ENCODE assay signal across 14 cellular contexts in the genomic region with DNA sequence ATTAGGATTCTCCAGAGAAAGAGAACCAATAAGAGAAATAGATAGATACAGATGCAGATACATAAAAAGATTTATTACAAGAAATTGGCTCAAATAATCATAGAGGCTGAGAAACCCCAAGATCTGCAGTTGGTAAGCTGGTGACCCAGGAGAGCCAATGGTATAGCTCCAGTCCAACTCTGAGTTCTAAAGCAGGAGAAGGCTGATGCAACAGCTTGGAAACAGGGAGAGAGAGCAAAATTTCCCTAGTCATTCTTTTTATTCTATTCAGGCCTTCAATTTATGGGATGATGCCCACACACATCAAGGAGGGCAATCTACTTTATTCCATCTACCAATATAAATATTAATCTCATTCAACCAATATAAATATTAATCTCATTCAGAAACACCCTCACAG.
A peak's percentile ranks its signal among the peaks of the same experiment; 100 is the strongest.
DNase-seq lines count a peak whose midpoint lies in the region; ATAC-seq and TF ChIP-seq lines count a peak whose summit lies in the region.
"Had no signal": no experiment of that assay in that cellular context is flagged by ENCODE, and none has a peak within 500 bp of the region (broad histone marks: within the 10 kb centered on the region; RNA-seq: fewer than 3 reads in every experiment).

No MANE protein-coding gene starts in this region.

- H3K36me3 ChIP-seq in IMR-90 (ENCODE audit: control insufficient read depth, insufficient read depth, low read length) (no peaks in the 10 kb centered on the region), colonic mucosa (no peaks in the 10 kb centered on the region)
- H3K36me3 ChIP-seq: BE2C had no signal

- peaks cover 25% of the 10 kb centered on the region for H3K4me1 Mint-ChIP-seq in brain

- no peak overlapping the region for H3K23ac ChIP-seq in IMR-90 (ENCODE audit: low read depth, low read length)

- TF ChIP-seq RAD21 in IMR-90 (IDR thresholded peaks at IDR 0.05; ENCODE audit: low read length): no peak

- no peak for TF ChIP-seq CTCF in AG10803 (conservative IDR thresholded peaks at IDR 0.05; ENCODE audit: low read length)
- no peak for TF ChIP-seq CTCF in IMR-90 (conservative IDR thresholded peaks at IDR 0.05; ENCODE audit: low read depth, low read length)
- TF ChIP-seq CTCF in brain (conservative IDR thresholded peaks at IDR 0.05): no peak
- TF ChIP-seq CTCF in fibroblast of villous mesenchyme (IDR thresholded peaks at IDR 0.05; ENCODE audit: insufficient read depth, low read depth, low read length): no peak
- TF ChIP-seq CTCF in GM13976 (IDR thresholded peaks at IDR 0.05; ENCODE audit: borderline replicate concordance, control extremely low read depth, extremely low read depth, insufficient read depth, missing control alignments): no peak
- TF ChIP-seq CTCF in colonic mucosa (IDR thresholded peaks at IDR 0.05): no peak

- no peak overlapping the region for H2AK9ac ChIP-seq in IMR-90 (replicated peaks; ENCODE audit: low read depth, low read length, poor library complexity)

- peaks cover 0 to 7% of the 10 kb centered on the region in 2 experiments; a peak in 2 of 4 replicates for H3K79me1 ChIP-seq in IMR-90 (ENCODE audit: low read depth in 1 of 2, low read length in 2 of 2)

- no peaks in the 10 kb centered on the region for H3K4me1 ChIP-seq in IMR-90 (ENCODE audit: control insufficient read depth, insufficient read depth, low read length)
- H3K4me1 ChIP-seq in colonic mucosa: no peaks in the 10 kb centered on the region
- H3K4me1 ChIP-seq: A549, BE2C had no signal

- no peaks in the 10 kb centered on the region for H3K27me3 Mint-ChIP-seq in brain

- no peak overlapping the region for H2BK120ac ChIP-seq in IMR-90 (ENCODE audit: low read depth, low read length)

- H3K4me3 Mint-ChIP-seq in brain: no peak overlapping the region
- H3K4me3 Mint-ChIP-seq: CD8-positive, alpha-beta T cell had no signal

- no peaks in the 10 kb centered on the region for H3K36me3 Mint-ChIP-seq in brain
- H3K36me3 Mint-ChIP-seq: CD8-positive, alpha-beta T cell had no signal

- DNase-seq in AG10803 (ENCODE audit: low read depth) (peak; percentile 67), IMR-90 (peak; percentile 46), fibroblast of villous mesenchyme (ENCODE audit: low read depth) (peak; percentile 24), GM13976 (ENCODE audit: low spot score) (no peak), colonic mucosa (no peak), AG08395 (ENCODE audit: low spot score) (no peak)
- DNase-seq: BE2C; CD8-positive, alpha-beta T cell; NCI-H1436 treated with DMSO at 0.1 percent for 48 hours; NCI-H2081 treated with DMSO at 0.1 percent for 48 hours; SIG-M5 had no signal

- no peak overlapping the region for H4K5ac ChIP-seq in IMR-90 (ENCODE audit: low read depth, low read length)

- H2BK5ac ChIP-seq in IMR-90 (ENCODE audit: low read depth, low read length, poor library complexity, severe bottlenecking): no peak overlapping the region

- H3K14ac ChIP-seq in IMR-90 (replicated peaks; ENCODE audit: low read depth, low read length): no peak overlapping the region

- H3K27me3 ChIP-seq in IMR-90 (ENCODE audit: control insufficient read depth, insufficient read depth, low read length) (no peaks in the 10 kb centered on the region), colonic mucosa (no peaks in the 10 kb centered on the region)
- H3K27me3 ChIP-seq: BE2C had no signal

- CTCF ChIA-PET in IMR-90 (lab: Yijun Ruan, JAX): interaction anchor here (0.8 kb wide), 1 partner anchor 17 kb away, joined by 3 read pairs; no protein-coding TSS in a partner anchor

- POLR2A ChIA-PET in IMR-90 (lab: Charles Lee; ENCODE audit: unreplicated experiment): no interaction called here

- H3K4ac ChIP-seq in IMR-90 (ENCODE audit: low read depth, low read length): no peak overlapping the region

- H3K27ac Mint-ChIP-seq in brain: peak overlapping the region in 3 of 5 experiments; percentile 17 to 89 (median 61)
- H3K27ac Mint-ChIP-seq: CD8-positive, alpha-beta T cell had no signal

- ATAC-seq in IMR-90 (ENCODE audit: low read depth): no peak
- ATAC-seq: A549; CD8-positive, alpha-beta T cell; HCT116 had no signal

- no peak overlapping the region; the same call in 1 of the 2 replicates for H2BK20ac ChIP-seq in IMR-90 (ENCODE audit: low read depth, low read length)

- H3K9me3 ChIP-seq in IMR-90 (ENCODE audit: control insufficient read depth, insufficient read depth, low read length) (no peaks in the 10 kb centered on the region), colonic mucosa (no peaks in the 10 kb centered on the region)
- H3K9me3 ChIP-seq: A549, BE2C had no signal

- dilution Hi-C loops in IMR-90 (cut with HindIII; ENCODE audit: low sequenced_read_pairs, unreplicated experiment): no loop called here

- H3K4me3 ChIP-seq in AG10803 (ENCODE audit: low read length) (no peak overlapping the region), IMR-90 (ENCODE audit: insufficient read depth, low read depth, low read length) (no peak overlapping the region), fibroblast of villous mesenchyme (ENCODE audit: low read depth, low read length) (no peak overlapping the region), colonic mucosa (no peak overlapping the region)
- H3K4me3 ChIP-seq: A549 had no signal

- H4K91ac ChIP-seq in IMR-90 (ENCODE audit: insufficient read depth, low read depth, low read length): no peak overlapping the region

- H3K9ac ChIP-seq in IMR-90 (ENCODE audit: low read depth, low read length) (no peak overlapping the region), colonic mucosa (ENCODE audit: low read depth in 2 of 2, low read length in 2 of 2) (no peak overlapping the region)

- TF ChIP-seq POLR2A in IMR-90 (IDR thresholded peaks at IDR 0.05; ENCODE audit: low read depth, low read length): no peak

- H3K18ac ChIP-seq in IMR-90 (ENCODE audit: low read depth, low read length): peak overlapping the region; percentile 36; the same call in 1 of the 2 replicates

- in situ Hi-C loops in IMR-90 (cut with MboI; ENCODE audit: low sequenced_read_pairs): loop anchor here (25.0 kb wide), 1 partner anchor 503 kb away; no protein-coding TSS in a partner anchor
- in situ Hi-C loops in GM13976 (cut with MboI; ENCODE audit: low sequenced_read_pairs, unreplicated experiment): no loop called here

- H3K27ac ChIP-seq in IMR-90 (ENCODE audit: insufficient read depth, low read length): no peak overlapping the region
- no peak overlapping the region for H3K27ac ChIP-seq in colonic mucosa
- H3K27ac ChIP-seq: A549 had no signal

- no peaks in the 10 kb centered on the region for H3K9me1 ChIP-seq in IMR-90 (ENCODE audit: insufficient read depth, low read length)

- H2AK5ac ChIP-seq in IMR-90 (ENCODE audit: low read depth, low read length): no peak overlapping the region

- no peak overlapping the region for H2AFZ ChIP-seq in IMR-90 (replicated peaks; ENCODE audit: low read length, poor library complexity)

- no peak overlapping the region for H3K56ac ChIP-seq in IMR-90 (ENCODE audit: extremely low read depth, insufficient read depth, low read length)

- H3K4me2 ChIP-seq in IMR-90 (ENCODE audit: low read depth, low read length): no peak overlapping the region
- H3K4me2 ChIP-seq: A549 had no signal

- no TSS peak for BruUV-seq in IMR-90 (replicated peaks; lab: Mats Ljungman, UMichigan)

- peaks cover 0 to 8% (median 2%) of the 10 kb centered on the region in 5 experiments for H3K9me3 Mint-ChIP-seq in brain

- no peak overlapping the region for H2BK15ac ChIP-seq in IMR-90 (ENCODE audit: low read depth, low read length)

- intact Hi-C loops in IMR-90 (cut with micrococcal nuclease) (no loop called here), colonic mucosa (cut with DNase I) (no loop called here)

- H4K8ac ChIP-seq in IMR-90 (ENCODE audit: low read depth in 2 of 2, low read length in 2 of 2): no peak overlapping the region

- no peaks in the 10 kb centered on the region for H4K20me1 ChIP-seq in IMR-90 (ENCODE audit: insufficient read depth, low read length)

TF ChIP-seq in IMR-90, 13 proteins besides CTCF, POLR2A, EP300 and RAD21:
- no peak for TF ChIP-seq CHD1 (IDR thresholded peaks at IDR 0.05; ENCODE audit: low read depth, low read length)
- TF ChIP-seq NFE2L2 (IDR thresholded peaks at IDR 0.05; ENCODE audit: low read depth, low read length): peak; percentile 17; the same call in 1 of the 2 replicates
- peak; percentile 50; the same call in 1 of the 2 replicates for TF ChIP-seq CEBPB (IDR thresholded peaks at IDR 0.05; ENCODE audit: low read depth, low read length)
- no peak for TF ChIP-seq RFX5 (IDR thresholded peaks at IDR 0.05; ENCODE audit: low read depth, low read length)

Comparison
In these comparisons a context has a peak if more than half of its experiments do, and no peak if none do; other contexts are left out.
1. DNase-seq: peak in AG10803 (single experiment), IMR-90 (single experiment) and fibroblast of villous mesenchyme (single experiment); none in GM13976 (single experiment), colonic mucosa (single experiment) and AG08395 (single experiment).